Comparison of ENCODE assay signal across 30 cellular contexts in the genomic region with DNA sequence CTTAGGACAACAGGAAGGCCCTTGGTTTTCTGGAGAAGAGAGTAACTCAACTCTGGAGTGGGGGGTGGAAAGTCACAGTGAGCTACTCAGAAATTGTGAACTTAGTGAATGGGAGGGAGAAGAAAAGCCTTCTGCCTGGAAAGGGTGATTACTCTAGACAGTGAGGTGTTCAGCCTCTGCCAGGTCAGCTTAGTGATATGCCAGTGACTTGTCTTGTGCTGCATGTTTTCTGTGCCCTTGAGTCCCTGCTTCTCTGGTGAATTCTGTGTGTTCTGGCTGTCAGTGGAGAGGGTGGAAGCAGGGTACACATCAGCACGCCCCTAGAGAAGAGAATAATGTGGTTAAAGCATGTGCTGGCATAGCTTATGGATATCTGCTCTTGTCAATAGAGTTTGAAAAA.
"Had no signal": no experiment of that assay in that cellular context is flagged by ENCODE, and none has a peak within 500 bp of the region (broad histone marks: within the 10 kb centered on the region; RNA-seq: fewer than 3 reads in every experiment).

No MANE protein-coding gene starts in this region.

- H3K4me1 Mint-ChIP-seq: activated naive CD8-positive, alpha-beta T cell treated with anti-CD3 and anti-CD28 coated beads, Interleukin-2, amount 10 ng/mL, durations not matched to agents 7 days and 5 days; brain had no signal

- H3K27me3 ChIP-seq: adrenal gland, SJCRH30 had no signal

- H3K36me3 ChIP-seq: WERI-Rb-1 had no signal

- H3K27me3 Mint-ChIP-seq: activated CD4-positive, alpha-beta T cell treated with anti-CD3 and anti-CD28 coated beads, Interleukin-2, amount 10 ng/mL, durations not matched to agents 24 days and 14 days; activated naive CD8-positive, alpha-beta T cell treated with anti-CD3 and anti-CD28 coated beads, Interleukin-2, amount 10 ng/mL, durations not matched to agents 7 days and 5 days had no signal

- H3K9me3 ChIP-seq: adrenal gland had no signal

- ATAC-seq: activated T-cell treated with anti-CD3 and anti-CD28 coated beads, Interleukin-2, amount 50 U/mL, for 4 hours; Panc1 had no signal

- H3K4me3 ChIP-seq: adrenal gland, SJCRH30, SK-N-MC had no signal

- H3K9ac ChIP-seq: KMS-11 had no signal

- H3K27ac Mint-ChIP-seq: activated naive CD8-positive, alpha-beta T cell treated with anti-CD3 and anti-CD28 coated beads, Interleukin-2, amount 10 ng/mL, durations not matched to agents 7 days and 5 days had no signal

- H3K4me3 Mint-ChIP-seq: activated CD4-positive, alpha-beta T cell treated with anti-CD3 and anti-CD28 coated beads, Interleukin-2, amount 10 ng/mL, durations not matched to agents 24 days and 14 days; activated naive CD8-positive, alpha-beta T cell treated with anti-CD3 and anti-CD28 coated beads, Interleukin-2, amount 10 ng/mL, durations not matched to agents 7 days and 5 days; activated T-cell treated with anti-CD3 and anti-CD28 coated beads, Interleukin-2, amount 50 U/mL, for 4 hours; brain had no signal

- DNase-seq: activated CD4-positive, alpha-beta T cell treated with anti-CD3 and anti-CD28 coated beads, Interleukin-2, amount 10 ng/mL, durations not matched to agents 24 days and 14 days; activated CD4-positive, alpha-beta T cell treated with anti-CD3 and anti-CD28 coated beads, Interleukin-2, amount 50 U/mL, for 4 hours; activated CD4-positive, CD25-positive, alpha-beta regulatory T cell; activated CD8-positive, alpha-beta memory T cell treated with anti-CD3 and anti-CD28 coated beads, Interleukin-2, amount 50 U/mL, for 4 hours; activated effector memory CD4-positive, alpha-beta T cell treated with anti-CD3 and anti-CD28 coated beads, Interleukin-2, amount 50 U/mL, for 16 hours; activated naive CD4-positive, alpha-beta T cell; activated naive CD4-positive, alpha-beta T cell treated with anti-CD3 and anti-CD28 coated beads, Interleukin-2, amount 50 U/mL, for 16 hours; activated naive CD8-positive, alpha-beta T cell treated with anti-CD3 and anti-CD28 coated beads, Interleukin-2, amount 10 ng/mL, durations not matched to agents 7 days and 5 days; activated T-cell treated with anti-CD3 and anti-CD28 coated beads for 4 hours; activated T-cell treated with anti-CD3 and anti-CD28 coated beads, Interleukin-2, amount 50 U/mL, for 4 hours; adrenal gland; anterior cingulate cortex; central memory CD4-positive, alpha-beta T cell; MM.1S; MV-4-11; NCI-H1092; NCI-H1436 treated with DMSO at 0.1 percent for 48 hours; NCI-H1694 treated with DMSO at 0.1 percent for 48 hours; NCI-H2029; NCI-H345; NCI-H524 treated with DMSO at 0.1 percent for 48 hours; SHP77; T-helper 2 cell; T-helper 9 cell; WERI-Rb-1 had no signal

- H3K4me1 ChIP-seq: adrenal gland, SJCRH30 had no signal
